In the genomic region with DNA sequence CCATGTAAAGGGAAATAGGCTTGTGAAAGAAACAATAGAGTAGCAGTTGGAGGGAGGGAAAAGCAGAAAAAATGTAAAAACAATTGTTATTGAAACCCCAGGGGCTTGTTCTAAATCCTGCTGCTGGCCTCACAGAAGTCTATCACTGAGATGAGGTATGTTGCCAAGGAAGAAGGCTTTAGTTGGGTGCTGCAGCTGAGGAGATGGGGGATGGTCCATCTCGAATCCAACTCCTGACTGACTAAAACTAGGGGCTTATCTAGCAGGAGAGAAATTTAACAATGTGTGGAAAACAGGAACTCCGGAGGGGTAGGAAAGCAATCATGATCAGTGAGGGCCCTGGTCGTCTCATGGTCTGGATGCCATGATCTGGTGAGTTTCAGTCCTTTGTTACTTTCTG, we compare ENCODE assay signal across 27 cellular contexts.
"Had no signal": no experiment of that assay in that cellular context is flagged by ENCODE, and none has a peak within 500 bp of the region (broad histone marks: within the 10 kb centered on the region; RNA-seq: fewer than 3 reads in every experiment).

No MANE protein-coding gene starts in this region.

- FAIRE-seq: colon, endometrium, endothelial cell of umbilical vein, frontal cortex had no signal

- DNase-seq: colonic mucosa; cortex of kidney; dermis blood vessel endothelial cell; dorsolateral prefrontal cortex; effector CD4-positive, alpha-beta T cell; effector CD8-positive, alpha-beta T cell; effector memory CD4-positive, alpha-beta T cell; effector memory CD8-positive, alpha-beta T cell; erythroblast; esophagus squamous epithelium; foreskin fibroblast; foreskin keratinocyte; foreskin melanocyte; gastrocnemius medialis; glutamatergic neuron; heart left ventricle; heart right ventricle had no signal

- H3K4me1 ChIP-seq: colonic mucosa, foreskin keratinocyte, gastrocnemius medialis, heart left ventricle, heart right ventricle had no signal

- H3K27me3 ChIP-seq: colonic mucosa, esophagus muscularis mucosa, gastrocnemius medialis, gastroesophageal sphincter had no signal

- H3K4me3 ChIP-seq: colonic mucosa, coronary artery, dorsolateral prefrontal cortex, esophagus muscularis mucosa, esophagus squamous epithelium, gastrocnemius medialis, gastroesophageal sphincter, heart left ventricle, heart right ventricle had no signal

- H3K36me3 ChIP-seq: colonic mucosa, esophagus muscularis mucosa, esophagus squamous epithelium, gastrocnemius medialis, gastroesophageal sphincter, heart left ventricle, heart right ventricle had no signal

- H3K4me3 Mint-ChIP-seq: dendritic cell treated with granulocyte-macrophage colony-stimulating factor and Interleukin-4, amounts not matched to agents 40 ng/mL and 50 ng/mL, for 4 days; effector memory CD8-positive, alpha-beta T cell had no signal

- H3K27ac ChIP-seq: colonic mucosa, coronary artery, dorsolateral prefrontal cortex, epithelial cell of prostate, esophagus muscularis mucosa, esophagus squamous epithelium, foreskin keratinocyte, gastrocnemius medialis, gastroesophageal sphincter, heart left ventricle, heart right ventricle had no signal

- H3K9me3 ChIP-seq: colonic mucosa, gastrocnemius medialis had no signal

- ATAC-seq: effector memory CD8-positive, alpha-beta T cell; esophagus mucosa; foreskin keratinocyte; gastrocnemius medialis; gastroesophageal sphincter; heart left ventricle; heart right ventricle had no signal

- H3K27ac Mint-ChIP-seq: dendritic cell treated with granulocyte-macrophage colony-stimulating factor and Interleukin-4, amounts not matched to agents 40 ng/mL and 50 ng/mL, for 4 days; effector memory CD8-positive, alpha-beta T cell had no signal
